In genomic region chr2:127515383-127515915, GRCh38 we compare ENCODE assay signal across 1 cellular context.
TF ChIP-seq lines count a peak whose summit lies in the region.

No MANE protein-coding gene starts in this region.

TF ChIP-seq in GM12878, 131 proteins besides CTCF, POLR2A, EP300 and RAD21 (continued from another document):
- no peak for TF ChIP-seq RELB (IDR thresholded peaks at IDR 0.05; ENCODE audit: low read depth)
- TF ChIP-seq ASH2L (IDR thresholded peaks at IDR 0.05; ENCODE audit: borderline replicate concordance, low read depth), result no peak
- no peak for TF ChIP-seq ZNF217 (IDR thresholded peaks at IDR 0.05)
- TF ChIP-seq, protein P1, sequence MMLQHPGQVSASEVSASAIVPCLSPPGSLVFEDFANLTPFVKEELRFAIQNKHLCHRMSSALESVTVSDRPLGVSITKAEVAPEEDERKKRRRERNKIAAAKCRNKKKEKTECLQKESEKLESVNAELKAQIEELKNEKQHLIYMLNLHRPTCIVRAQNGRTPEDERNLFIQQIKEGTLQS (IDR thresholded peaks at IDR 0.05; ENCODE audit: borderline replicate concordance, extremely low read depth, low read depth, low read length), result no peak
